Comparison of ENCODE assay signal across 16 cellular contexts in genomic region chr21:34533938-34534337, GRCh38. TPM values are rescaled to one million over a fixed set of nuclear protein-coding genes. Genes with fewer than 3 reads are reported as not detected.
"Had no signal": no experiment of that assay in that cellular context is flagged by ENCODE, and none has a peak within 500 bp of the region (broad histone marks: within the 10 kb centered on the region; RNA-seq: fewer than 3 reads in every experiment).

No MANE protein-coding gene starts in this region.

- H3K27ac ChIP-seq: adrenal gland, coronary artery, foreskin keratinocyte, right lobe of liver, tibial artery had no signal

- H3K27ac Mint-ChIP-seq: activated naive CD4-positive, alpha-beta T cell treated with anti-CD3 and anti-CD28 coated beads for 36 hours; nephron progenitor cell; T-cell had no signal

- DNase-seq: activated CD4-positive, alpha-beta T cell treated with anti-CD3 and anti-CD28 coated beads, Interleukin-2, amount 50 U/mL, for 4 hours; activated naive CD4-positive, alpha-beta T cell treated with anti-CD3 and anti-CD28 coated beads for 36 hours; adrenal gland; effector memory CD4-positive, alpha-beta T cell; foreskin keratinocyte; kidney glomerular epithelial cell; mesendoderm; nephron progenitor cell; right lobe of liver; SK-N-SH; T1000; tibial artery had no signal

- H3K9me3 ChIP-seq: adrenal gland, right lobe of liver, SK-N-SH, tibial artery had no signal

- ATAC-seq: activated CD4-positive, CD25-positive, alpha-beta regulatory T cell treated with anti-CD3 and anti-CD28 coated beads, Interleukin-2, amount 50 U/mL, for 24 hours; foreskin keratinocyte; T-cell had no signal

- H3K4me2 ChIP-seq: SK-N-SH, smooth muscle cell had no signal

- H3K4me1 ChIP-seq: foreskin keratinocyte had no signal

- H3K4me3 Mint-ChIP-seq: activated naive CD4-positive, alpha-beta T cell treated with anti-CD3 and anti-CD28 coated beads for 36 hours; nephron progenitor cell; T-cell had no signal

- H3K36me3 ChIP-seq: adrenal gland, right lobe of liver, tibial artery had no signal

- H3K27me3 ChIP-seq: adrenal gland, foreskin keratinocyte, right lobe of liver, tibial artery had no signal

- H3K27me3 Mint-ChIP-seq: T-cell had no signal

- H3K4me3 ChIP-seq: adrenal gland, coronary artery, right lobe of liver, smooth muscle cell, tibial artery had no signal

- H3K9ac ChIP-seq: SK-N-SH had no signal

RNA-seq across cellular contexts. Expression of gene KCNE1, which starts 21.9 kb away (rescaled TPM):
- total RNA-seq: activated naive CD4-positive, alpha-beta T cell treated with anti-CD3 and anti-CD28 coated beads for 36 hours; smooth muscle cell had no signal
